Comparison of ENCODE assay signal across 1 cellular context in the genomic region with DNA sequence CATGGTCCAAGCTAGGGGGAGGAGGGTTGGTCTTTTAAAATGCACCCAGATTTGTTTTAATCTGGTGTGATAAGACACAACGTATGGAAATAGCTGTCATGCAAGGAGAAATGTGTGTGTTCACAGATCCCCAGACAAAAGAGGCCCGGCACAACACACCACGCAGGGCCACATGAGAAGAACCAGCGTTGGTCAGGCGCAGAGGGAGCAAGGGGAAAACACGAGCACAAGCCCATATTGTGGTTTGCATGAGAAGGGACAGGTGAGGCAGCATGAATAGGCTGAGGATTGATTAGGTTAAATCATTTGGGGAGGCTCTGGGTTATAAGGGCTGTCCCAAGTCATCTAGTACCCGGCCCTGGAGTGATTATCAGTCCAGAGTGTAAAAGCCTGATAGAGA.
TF ChIP-seq lines count a peak whose summit lies in the region.

No MANE protein-coding gene starts in this region.

TF ChIP-seq in A549, 52 proteins besides CTCF, POLR2A, EP300 and RAD21 (continued from another document):
- TF ChIP-seq, protein P1, sequence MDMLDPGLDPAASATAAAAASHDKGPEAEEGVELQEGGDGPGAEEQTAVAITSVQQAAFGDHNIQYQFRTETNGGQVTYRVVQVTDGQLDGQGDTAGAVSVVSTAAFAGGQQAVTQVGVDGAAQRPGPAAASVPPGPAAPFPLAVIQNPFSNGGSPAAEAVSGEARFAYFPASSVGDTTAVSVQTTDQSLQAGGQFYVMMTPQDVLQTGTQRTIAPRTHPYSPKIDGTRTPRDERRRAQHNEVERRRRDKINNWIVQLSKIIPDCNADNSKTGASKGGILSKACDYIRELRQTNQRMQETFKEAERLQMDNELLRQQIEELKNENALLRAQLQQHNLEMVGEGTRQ (IDR thresholded peaks at IDR 0.05) = no peak
- no peak for TF ChIP-seq FOSL2 (IDR thresholded peaks at IDR 0.05)
- TF ChIP-seq FOSL2 (CRISPR knock-in tag; IDR thresholded peaks at IDR 0.05) = no peak
- TF ChIP-seq ZNF302 (CRISPR knock-in tag; IDR thresholded peaks at IDR 0.05) = no peak
TF ChIP-seq in A549: peak in this region for 0.
